ENCODE assay signal across 8 cellular contexts in genomic region chr22:19432092-19432844, GRCh38. TPM values are rescaled to one million over a fixed set of nuclear protein-coding genes. Genes with fewer than 3 reads are reported as not detected.
DNase-seq lines count a peak whose midpoint lies in the region; TF ChIP-seq lines count a peak whose summit lies in the region.

Gene MRPL40 (plus strand): TSS chr22:19432545. CDS start chr22:19432555, 10 bp downstream.

- no peaks in the 10 kb centered on the region for H3K9me2 ChIP-seq in neural cell (ENCODE audit: insufficient read depth, low read length)

- H3K9me3 ChIP-seq in neural cell (ENCODE audit: low read length) (no peaks in the 10 kb centered on the region), stomach (no peaks in the 10 kb centered on the region)

- TF ChIP-seq EP300 in neural cell (conservative IDR thresholded peaks at IDR 0.05; ENCODE audit: poor library complexity, severe bottlenecking) (no peak), stomach (IDR thresholded peaks at IDR 0.05) (no peak)

- peak in 1 of 4 donors; percentile 6 for TF ChIP-seq POLR2A in stomach (IDR thresholded peaks at IDR 0.05)

- no peak for TF ChIP-seq CTCF in LNCaP clone FGC (IDR thresholded peaks at IDR 0.05; ENCODE audit: control insufficient read depth, extremely low read depth, insufficient read depth)
- no peak for TF ChIP-seq CTCF in fibroblast of the aortic adventitia (IDR thresholded peaks at IDR 0.05; ENCODE audit: insufficient read depth, low read length)
- no peak for TF ChIP-seq CTCF in neural cell (IDR thresholded peaks at IDR 0.05; ENCODE audit: poor library complexity, severe bottlenecking)
- TF ChIP-seq CTCF in stomach (IDR thresholded peaks at IDR 0.05), result peak in 1 of 7 experiments; percentile 17

- peak within 1 kb of the TSS; percentile 60 for H2AFZ ChIP-seq in neural cell (ENCODE audit: low read depth, low read length)

- H3K9ac ChIP-seq in neural cell (ENCODE audit: low read length), result peak within 1 kb of the TSS; percentile 93

- H3K4me3 ChIP-seq in LNCaP clone FGC (ENCODE audit: low read depth, low read length), result peak within 1 kb of the TSS; percentile 97
- H3K4me3 ChIP-seq in fibroblast of the aortic adventitia (ENCODE audit: low read depth, low read length), result peak within 1 kb of the TSS; percentile 89
- H3K4me3 ChIP-seq in neural cell (ENCODE audit: low read length), result peak within 1 kb of the TSS; percentile 98
- H3K4me3 ChIP-seq in stomach, result peak within 1 kb of the TSS; percentile 86 to 98 (median 94)

- H3K36me3 ChIP-seq in neural cell (ENCODE audit: insufficient read depth, low read length) (peaks cover 9% of the 10 kb centered on the region), stomach (peaks cover 17 to 32% (median 30%) of the 10 kb centered on the region in 4 donors)

- peaks cover 23 to 58% (median 37%) of the 10 kb centered on the region in 4 donors for H3K4me1 ChIP-seq in stomach

- H3K27ac ChIP-seq in neural cell (ENCODE audit: low read length) (peak within 1 kb of the TSS; percentile 92), stomach (peak within 1 kb of the TSS; percentile 93 to 99 (median 96))

- H3K79me2 ChIP-seq in neural cell (replicated peaks; ENCODE audit: insufficient read depth, low read length), result peaks cover 40% of the 10 kb centered on the region

- peak within 1 kb of the TSS; percentile 76 for H3K4me2 ChIP-seq in neural cell (ENCODE audit: low read length)

- intact Hi-C loops in stomach (cut with DNase I; ENCODE audit: low total_unique reads), result loop anchor here (5.0 kb wide), 1 partner anchor 45 kb away; the partner anchor contains the start of genes CDC45 and UFD1

- peaks cover 5% of the 10 kb centered on the region for H4K20me1 ChIP-seq in neural cell (ENCODE audit: insufficient read depth)

- TF ChIP-seq RAD21 in neural cell (conservative IDR thresholded peaks at IDR 0.05), result no peak

- WGBS in stomach, 5 donors, result 0 to 2% (median 0%) methylated on average over 15 to 78 of the region's 78 CpGs

- peak; percentile 92 for DNase-seq in ELF-1 (ENCODE audit: low read depth, low spot score)
- DNase-seq in GOT3 (lab: John Stamatoyannopoulos, UW), result peak; percentile 68
- peak; percentile 71 for DNase-seq in LNCaP clone FGC (ENCODE audit: low read depth)
- peak; percentile 85 to 91 for DNase-seq in SHP77 (lab: John Stamatoyannopoulos, UW)
- peak; percentile 81 for DNase-seq in activated effector memory CD4-positive, alpha-beta T cell treated with Interleukin-2 at 50 U/mL for 16 hours
- DNase-seq in fibroblast of the aortic adventitia (ENCODE audit: low read depth), result peak; percentile 93
- peak; percentile 94 for DNase-seq in stomach

- H3K27me3 ChIP-seq in neural cell (ENCODE audit: insufficient read depth, low read depth, low read length) (no peaks in the 10 kb centered on the region), stomach (no peaks in the 10 kb centered on the region)

- no peaks in the 10 kb centered on the region for H3F3A ChIP-seq in neural cell (ENCODE audit: insufficient read depth, low read length, poor library complexity, severe bottlenecking)

TF ChIP-seq in neural cell, 6 proteins besides CTCF, POLR2A, EP300 and RAD21:
- TF ChIP-seq SMC3 (conservative IDR thresholded peaks at IDR 0.05; ENCODE audit: poor library complexity), result peak; percentile 24
- peak; percentile 69 for TF ChIP-seq TAF1 (IDR thresholded peaks at IDR 0.05; ENCODE audit: low read depth)
- TF ChIP-seq MXI1 (conservative IDR thresholded peaks at IDR 0.05; ENCODE audit: poor library complexity, severe bottlenecking), result peak; percentile 85
- TF ChIP-seq POLR2AphosphoS5 (IDR thresholded peaks at IDR 0.05), result peak; percentile 85
- peak; percentile 54 for TF ChIP-seq REST (IDR thresholded peaks at IDR 0.05; ENCODE audit: borderline replicate concordance)
- no peak for TF ChIP-seq EZH2 (IDR thresholded peaks at IDR 0.05; ENCODE audit: borderline replicate concordance, insufficient read depth, low read length, poor library complexity, severe bottlenecking)

RNA-seq across cellular contexts. Expression of gene MRPL40, which starts in this region (rescaled TPM):
- 22.6 and 41.8 TPM in 2 replicates for total RNA-seq in fibroblast of the aortic adventitia (ENCODE audit: low replicate concordance)
- 32.5 and 34.0 TPM in 2 replicates for polyA plus RNA-seq in neural cell
- 12.2 TPM in 2 replicates for polyA minus RNA-seq in neural cell
- 10 to 100 TPM in 3 of 5 donors, 1 to 10 TPM in 2; 2.3 to 25.0 (median 11.2) TPM for total RNA-seq in stomach
- polyA plus RNA-seq in stomach, result 10 to 100 TPM; 43.6 to 61.1 (median 57.3) TPM

Comparison
In these comparisons a context has a peak if more than half of its experiments do, and no peak if none do; other contexts are left out.
1. Peak in every context shown above with its lines: DNase-seq, H3K4me3 ChIP-seq and H3K27ac ChIP-seq.